ENCODE assay signal across 9 cellular contexts in the genomic region with DNA sequence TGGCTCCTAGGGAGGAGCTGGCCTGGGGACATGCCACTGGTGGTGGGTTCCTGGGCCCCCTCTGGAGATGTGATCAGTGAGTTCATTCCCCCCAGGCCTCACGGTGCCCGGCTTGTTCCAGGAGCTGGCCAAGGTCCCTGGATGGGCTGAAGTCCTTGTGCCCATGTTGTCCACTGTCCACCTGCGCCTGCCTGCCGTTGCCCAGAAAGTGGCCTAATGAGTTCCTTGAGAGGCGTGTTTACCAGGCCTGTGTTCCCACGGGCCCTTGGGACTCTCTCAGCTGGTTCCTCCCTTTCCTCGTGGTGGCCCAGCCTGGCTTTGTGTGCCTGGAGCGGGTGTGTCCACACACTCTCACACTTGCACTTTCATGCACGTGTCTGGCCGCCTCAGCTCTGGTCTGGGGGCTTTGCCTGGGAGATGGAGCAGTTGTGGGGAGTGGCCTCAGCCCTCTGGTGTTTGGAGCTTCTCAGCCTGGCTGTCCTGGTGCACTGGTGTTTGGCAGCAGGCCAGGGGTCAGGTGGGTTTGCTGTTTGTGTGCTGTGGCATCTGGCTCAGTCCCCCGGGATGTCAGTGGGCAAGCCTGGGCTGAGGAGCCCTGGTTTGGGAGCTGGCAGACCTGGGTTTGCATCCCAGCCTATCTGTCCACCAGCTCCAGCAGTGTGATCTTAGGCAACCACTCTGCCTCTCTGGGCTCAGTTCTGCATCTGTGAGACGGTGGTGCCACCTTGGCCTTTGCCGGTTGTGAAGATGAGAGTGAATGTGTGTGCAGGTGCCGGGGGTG. TPM values are rescaled to one million over a fixed set of nuclear protein-coding genes. Genes with fewer than 3 reads are reported as not detected.
A peak's percentile ranks its signal among the peaks of the same experiment; 100 is the strongest.
DNase-seq lines count a peak whose midpoint lies in the region; ATAC-seq and TF ChIP-seq lines count a peak whose summit lies in the region.
"Had no signal": no experiment of that assay in that cellular context is flagged by ENCODE, and none has a peak within 500 bp of the region (broad histone marks: within the 10 kb centered on the region; RNA-seq: fewer than 3 reads in every experiment).

No MANE protein-coding gene starts in this region.

- no peak overlapping the region for H3K27ac ChIP-seq in neural progenitor cell

- no peaks in the 10 kb centered on the region for H4K20me1 ChIP-seq in neural progenitor cell (ENCODE audit: low read depth)

- no peaks in the 10 kb centered on the region for H3K9me3 Mint-ChIP-seq in central memory CD8-positive, alpha-beta T cell
- H3K9me3 Mint-ChIP-seq in neural progenitor cell: peaks cover 7% of the 10 kb centered on the region

- H3K36me3 ChIP-seq in neural progenitor cell: no peaks in the 10 kb centered on the region

- no peaks in the 10 kb centered on the region for H3K4me1 ChIP-seq in neural progenitor cell

- peaks cover 83% of the 10 kb centered on the region for H3K4me1 Mint-ChIP-seq in central memory CD8-positive, alpha-beta T cell
- H3K4me1 Mint-ChIP-seq in neural progenitor cell: no peaks in the 10 kb centered on the region

- TF ChIP-seq CTCF in neural progenitor cell (IDR thresholded peaks at IDR 0.05): no peak

- no peak overlapping the region for H3K9ac ChIP-seq in neural progenitor cell

- H3K9me3 ChIP-seq in neural progenitor cell (ENCODE audit: low read depth): no peaks in the 10 kb centered on the region

- peak overlapping the region; percentile 88 for H3K27ac Mint-ChIP-seq in central memory CD8-positive, alpha-beta T cell (ENCODE audit: low read depth)
- peak overlapping the region; percentile 89 for H3K27ac Mint-ChIP-seq in neural progenitor cell

- no peak overlapping the region for H3K4me2 ChIP-seq in neural progenitor cell

- no peaks in the 10 kb centered on the region for H3F3A ChIP-seq in neural progenitor cell (ENCODE audit: low read depth)

- ATAC-seq in central memory CD8-positive, alpha-beta T cell (replicated peaks; ENCODE audit: extremely low read depth, poor library complexity, severe bottlenecking): no peak

- no peak overlapping the region for H3K4me3 ChIP-seq in neural progenitor cell

- DNase-seq in COLO668 (lab: John Stamatoyannopoulos, UW; ENCODE audit: unreplicated experiment) (peak; percentile 35), NAMALWA (ENCODE audit: low spot score) (peak; percentile 81), neural progenitor cell (ENCODE audit: low spot score) (no peak), D341Med (ENCODE audit: low spot score) (no peak), AG08395 (ENCODE audit: low spot score) (no peak), ecto neural progenitor cell (ENCODE audit: low spot score) (no peak), NCI-H510A treated with DMSO at 0.1 percent for 48 hours (lab: John Stamatoyannopoulos, UW) (no peak)
- no peak for DNase-seq in central memory CD8-positive, alpha-beta T cell (ENCODE audit: low spot score in 2 of 2)
- DNase-seq: activated CD4-positive, alpha-beta T cell treated with anti-CD3 and anti-CD28 coated beads for 4 hours had no signal

- H3K4me3 Mint-ChIP-seq in central memory CD8-positive, alpha-beta T cell: peak overlapping the region; percentile 82
- H3K4me3 Mint-ChIP-seq in neural progenitor cell: no peak overlapping the region

- H3K27me3 ChIP-seq in neural progenitor cell: no peaks in the 10 kb centered on the region

- H3K79me2 ChIP-seq in neural progenitor cell (ENCODE audit: low read depth): no peaks in the 10 kb centered on the region

- H2AFZ ChIP-seq in neural progenitor cell (replicated peaks): no peak overlapping the region

- peaks cover 28% of the 10 kb centered on the region for H3K36me3 Mint-ChIP-seq in central memory CD8-positive, alpha-beta T cell (ENCODE audit: insufficient read depth)
- no peaks in the 10 kb centered on the region for H3K36me3 Mint-ChIP-seq in neural progenitor cell

- no peaks in the 10 kb centered on the region for H3K27me3 Mint-ChIP-seq in central memory CD8-positive, alpha-beta T cell
- H3K27me3 Mint-ChIP-seq in neural progenitor cell (ENCODE audit: insufficient read depth, low read depth): peaks cover 8% of the 10 kb centered on the region

RNA-seq across cellular contexts. Expression of a gene that starts 18.0 kb away (rescaled TPM):
- total RNA-seq in neural progenitor cell (ENCODE audit: low replicate concordance): 2.5 and 13.2 TPM in 2 replicates

Comparison
In these comparisons a context has a peak if more than half of its experiments do, and no peak if none do; other contexts are left out.
1. DNase-seq: peak in COLO668 (single experiment) and NAMALWA (single experiment); none in central memory CD8-positive, alpha-beta T cell (0 of 2), neural progenitor cell (single experiment), D341Med (single experiment), AG08395 (single experiment), ecto neural progenitor cell (single experiment) and NCI-H510A treated with DMSO at 0.1 percent for 48 hours (single experiment).